ENCODE assay signal across 12 cellular contexts in genomic region chr5:82387041-82387818, GRCh38.
DNase-seq lines count a peak whose midpoint lies in the region; ATAC-seq, FAIRE-seq and TF ChIP-seq lines count a peak whose summit lies in the region.
"Had no signal": no experiment of that assay in that cellular context is flagged by ENCODE, and none has a peak within 500 bp of the region (broad histone marks: within the 10 kb centered on the region; RNA-seq: fewer than 3 reads in every experiment).

No MANE protein-coding gene starts in this region.

- dilution Hi-C loops in mammary epithelial cell (cut with HindIII; ENCODE audit: low sequenced_read_pairs) = no loop called here

- CTCF ChIA-PET in MCF 10A (lab: Yijun Ruan, JAX) = interaction anchor here (0.5 to 1.2 kb wide), 2 partner anchors 81 to 84 kb away, joined by 3 to 4 read pairs; no protein-coding TSS in a partner anchor
- CTCF ChIA-PET in mammary epithelial cell (lab: Charles Lee; ENCODE audit: low non-redundant PET) = no interaction called here

- H3K79me2 ChIP-seq in mammary epithelial cell (ENCODE audit: insufficient read depth, low read length) = no peaks in the 10 kb centered on the region

- POLR2A ChIA-PET in MCF 10A (lab: Yijun Ruan, JAX) = no interaction called here

- H3K27ac ChIP-seq in mammary epithelial cell (ENCODE audit: insufficient read depth, low read depth, low read length) (no peak overlapping the region), RWPE2 (ENCODE audit: poor library complexity, severe bottlenecking) (peak overlapping the region; percentile 92)
- H3K27ac ChIP-seq: prostate gland had no signal

- peaks cover 20% of the 10 kb centered on the region for H3K4me1 Mint-ChIP-seq in MCF 10A (ENCODE audit: insufficient read depth, unreplicated experiment)

- intact Hi-C loops in MCF 10A (cut with micrococcal nuclease) (no loop called here), mammary epithelial cell (cut with micrococcal nuclease) (no loop called here)

- no peaks in the 10 kb centered on the region for H3K27me3 Mint-ChIP-seq in MCF 10A (ENCODE audit: insufficient read depth, unreplicated experiment)

- H3K9me3 ChIP-seq in mammary epithelial cell (replicated peaks; ENCODE audit: insufficient read depth, low read length) (no peaks in the 10 kb centered on the region), RWPE2 (ENCODE audit: severe bottlenecking) (no peaks in the 10 kb centered on the region)
- H3K9me3 ChIP-seq: prostate gland had no signal

- FAIRE-seq in urothelium cell line (lab: Jason Lieb, UNC) = no peak

- 90% methylated on average over 6 of the region's 6 CpGs for WGBS in mammary epithelial cell (ENCODE audit: low coverage, missing lambda C conversion rate)

- no peak overlapping the region for H3K9ac ChIP-seq in mammary epithelial cell (ENCODE audit: insufficient read depth, low read length)

- BruUV-seq in MCF 10A (replicated peaks; lab: Mats Ljungman, UMichigan) (no TSS peak), mammary epithelial cell (replicated peaks; lab: Mats Ljungman, UMichigan) (no TSS peak)

- peak overlapping the region; percentile 17 for H3K27ac Mint-ChIP-seq in MCF 10A (ENCODE audit: low read depth, unreplicated experiment)

- TF ChIP-seq CTCF in MCF 10A (IDR thresholded peaks at IDR 0.05; ENCODE audit: unreplicated experiment) = no peak
- TF ChIP-seq CTCF in mammary epithelial cell (conservative IDR thresholded peaks at IDR 0.05 in 1 of 2, IDR thresholded peaks at IDR 0.05 in 1 of 2; ENCODE audit: extremely low read depth in 1 of 2, insufficient read depth in 1 of 2, low read depth in 1 of 2, low read length in 2 of 2) = no peak
- TF ChIP-seq CTCF in RWPE2 (IDR thresholded peaks at IDR 0.05; ENCODE audit: poor library complexity, severe bottlenecking) = no peak
- no peak for TF ChIP-seq CTCF in fibroblast of the aortic adventitia (IDR thresholded peaks at IDR 0.05; ENCODE audit: insufficient read depth, low read length)

- in situ Hi-C loops in mammary epithelial cell (cut with MboI; ENCODE audit: low sequenced_read_pairs in 2 of 2) = no loop called here

- H4K20me1 ChIP-seq in mammary epithelial cell (ENCODE audit: insufficient read depth, low read length) = no peaks in the 10 kb centered on the region

- peaks cover 4% of the 10 kb centered on the region for H3K9me3 Mint-ChIP-seq in MCF 10A (ENCODE audit: unreplicated experiment)

- H3K27me3 ChIP-seq in mammary epithelial cell (ENCODE audit: insufficient read depth, low read length) (no peaks in the 10 kb centered on the region), RWPE2 (ENCODE audit: insufficient read depth, poor library complexity, severe bottlenecking) (no peaks in the 10 kb centered on the region)

- no peak overlapping the region for H3K4me2 ChIP-seq in mammary epithelial cell (ENCODE audit: insufficient read depth, low read depth, low read length)

- H2AFZ ChIP-seq in mammary epithelial cell (ENCODE audit: low read depth, low read length) = no peak overlapping the region

- H3K4me1 ChIP-seq in mammary epithelial cell (ENCODE audit: insufficient read depth, low read length) (peaks cover 3% of the 10 kb centered on the region), RWPE2 (ENCODE audit: insufficient read depth, poor library complexity, severe bottlenecking) (peaks cover 36% of the 10 kb centered on the region)
- H3K4me1 ChIP-seq: prostate gland had no signal

- H3K36me3 ChIP-seq in mammary epithelial cell (ENCODE audit: insufficient read depth, low read length) (no peaks in the 10 kb centered on the region), RWPE2 (ENCODE audit: low read depth) (no peaks in the 10 kb centered on the region)
- H3K36me3 ChIP-seq: prostate gland had no signal

- ATAC-seq in RWPE2 (ENCODE audit: low read depth) = peak; percentile 79
- no peak for ATAC-seq in HG02798 (IDR thresholded peaks at IDR 0.05; ENCODE audit: poor library complexity, unreplicated experiment)

- no peak overlapping the region for H3K4me3 ChIP-seq in mammary epithelial cell (replicated peaks in 1 of 3; ENCODE audit: insufficient read depth in 1 of 3, low read depth in 2 of 3, low read length in 3 of 3)
- no peak overlapping the region for H3K4me3 ChIP-seq in RWPE2 (ENCODE audit: severe bottlenecking)
- H3K4me3 ChIP-seq in fibroblast of the aortic adventitia (ENCODE audit: low read depth, low read length) = no peak overlapping the region
- H3K4me3 ChIP-seq: prostate gland had no signal

- H3K4me3 Mint-ChIP-seq in MCF 10A (ENCODE audit: unreplicated experiment) = no peak overlapping the region

- H3K36me3 Mint-ChIP-seq in MCF 10A (ENCODE audit: insufficient read depth, unreplicated experiment) = no peaks in the 10 kb centered on the region

- DNase-seq in MCF 10A (ENCODE audit: unreplicated experiment) = peak; percentile 37
- no peak for DNase-seq in mammary epithelial cell
- no peak for DNase-seq in RWPE2 (ENCODE audit: low spot score)
- DNase-seq in fibroblast of the aortic adventitia (ENCODE audit: low read depth) = peak; percentile 78
- peak; percentile 43 for DNase-seq in urothelium cell line (ENCODE audit: low spot score)
- DNase-seq in D341Med (ENCODE audit: low spot score) = no peak
- no peak for DNase-seq in NCI-H2171 (lab: John Stamatoyannopoulos, UW)
- DNase-seq: cortex of kidney, NCI-H187, T-helper 1 cell had no signal

Comparison
In these comparisons a context has a peak if more than half of its experiments do, and no peak if none do; other contexts are left out.
1. DNase-seq: peak in MCF 10A (single experiment), fibroblast of the aortic adventitia (single experiment) and urothelium cell line (single experiment); none in mammary epithelial cell (single experiment), RWPE2 (single experiment), D341Med (single experiment) and NCI-H2171 (single experiment).